ENCODE assay signal across 12 cellular contexts in the genomic region with DNA sequence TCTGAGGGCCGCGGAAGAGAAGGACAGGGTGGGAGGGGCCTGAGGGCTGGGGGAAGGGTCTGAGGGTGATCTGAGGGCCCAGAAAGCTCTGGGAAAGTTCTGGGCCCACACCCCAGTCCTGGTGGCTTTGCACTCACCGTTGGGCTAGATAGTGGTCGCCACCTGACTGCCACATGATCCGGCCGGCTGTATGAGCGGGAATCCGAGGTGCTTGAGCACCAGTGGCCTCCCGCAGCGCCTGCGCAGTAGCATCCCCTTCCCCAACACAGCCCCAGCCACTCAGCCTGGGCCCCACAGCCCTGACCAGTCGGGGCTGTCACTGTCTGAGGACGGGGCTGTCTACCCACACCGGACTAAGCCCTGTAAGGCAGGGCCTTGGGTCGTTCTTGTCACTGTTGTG.
DNase-seq lines count a peak whose midpoint lies in the region; ATAC-seq and TF ChIP-seq lines count a peak whose summit lies in the region.
"Had no signal": no experiment of that assay in that cellular context is flagged by ENCODE, and none has a peak within 500 bp of the region (broad histone marks: within the 10 kb centered on the region; RNA-seq: fewer than 3 reads in every experiment).

No MANE protein-coding gene starts in this region.

- H3K9me3 Mint-ChIP-seq in activated T-cell treated with anti-CD3 and anti-CD28 coated beads, Interleukin-2, amount 50 U/mL, for 24 hours = no peaks in the 10 kb centered on the region
- H3K9me3 Mint-ChIP-seq in activated naive CD8-positive, alpha-beta T cell treated with anti-CD3 and anti-CD28 coated beads, Interleukin-2, amount 50 U/mL, for 24 hours = no peaks in the 10 kb centered on the region
- H3K9me3 Mint-ChIP-seq in stimulated activated effector memory CD8-positive, alpha-beta T cell treated with anti-CD3 and anti-CD28 coated beads, Interleukin-12 subunit alpha, Interleukin-12 subunit beta, amount 100 ng/mL, for 72 hours = no peaks in the 10 kb centered on the region

- no peak for ATAC-seq in activated naive CD8-positive, alpha-beta T cell treated with anti-CD3 and anti-CD28 coated beads, Interleukin-2, amount 50 U/mL, for 24 hours
- peak; percentile 50 for ATAC-seq in stimulated activated effector memory CD8-positive, alpha-beta T cell treated with anti-CD3 and anti-CD28 coated beads, Interleukin-12 subunit alpha, Interleukin-12 subunit beta, amount 100 ng/mL, for 72 hours
- ATAC-seq in SK-N-SH treated with all-trans-retinoic acid at 6 μM for 48 hours = no peak
- ATAC-seq in GM18520 (IDR thresholded peaks at IDR 0.05; ENCODE audit: unreplicated experiment) = no peak
- ATAC-seq: Panc1 had no signal

- H3K4me3 Mint-ChIP-seq in activated T-cell treated with anti-CD3 and anti-CD28 coated beads, Interleukin-2, amount 50 U/mL, for 24 hours = no peak overlapping the region
- no peak overlapping the region for H3K4me3 Mint-ChIP-seq in activated naive CD8-positive, alpha-beta T cell treated with anti-CD3 and anti-CD28 coated beads, Interleukin-2, amount 50 U/mL, for 24 hours
- H3K4me3 Mint-ChIP-seq in stimulated activated effector memory CD8-positive, alpha-beta T cell treated with anti-CD3 and anti-CD28 coated beads, Interleukin-12 subunit alpha, Interleukin-12 subunit beta, amount 100 ng/mL, for 72 hours = peak overlapping the region; percentile 30

- peaks cover 6% of the 10 kb centered on the region for H3K4me1 Mint-ChIP-seq in activated T-cell treated with anti-CD3 and anti-CD28 coated beads, Interleukin-2, amount 50 U/mL, for 24 hours (ENCODE audit: low read depth)
- H3K4me1 Mint-ChIP-seq in activated naive CD8-positive, alpha-beta T cell treated with anti-CD3 and anti-CD28 coated beads, Interleukin-2, amount 50 U/mL, for 24 hours = no peaks in the 10 kb centered on the region
- peaks cover 11% of the 10 kb centered on the region for H3K4me1 Mint-ChIP-seq in stimulated activated effector memory CD8-positive, alpha-beta T cell treated with anti-CD3 and anti-CD28 coated beads, Interleukin-12 subunit alpha, Interleukin-12 subunit beta, amount 100 ng/mL, for 72 hours

- DNase-seq in activated T-cell treated with anti-CD3 and anti-CD28 coated beads, Interleukin-2, amount 50 U/mL, for 24 hours = peak; percentile 45
- DNase-seq in activated T-cell treated with anti-CD3 and anti-CD28 coated beads for 4 hours = no peak
- DNase-seq in activated naive CD8-positive, alpha-beta T cell treated with anti-CD3 and anti-CD28 coated beads, Interleukin-2, amount 50 U/mL, for 24 hours = peak; percentile 20
- DNase-seq in iPS-NIHi7 (ENCODE audit: extremely low spot score) = peak; percentile 77
- no peak for DNase-seq in stimulated activated effector memory CD8-positive, alpha-beta T cell treated with anti-CD3 and anti-CD28 coated beads, Interleukin-12 subunit alpha, Interleukin-12 subunit beta, amount 100 ng/mL, for 72 hours (ENCODE audit: low spot score in 2 of 2)
- no peak for DNase-seq in CD1c-positive myeloid dendritic cell (ENCODE audit: extremely low spot score)
- DNase-seq: BE2C, NCI-H226, spleen had no signal

- H3K27me3 Mint-ChIP-seq in activated T-cell treated with anti-CD3 and anti-CD28 coated beads, Interleukin-2, amount 50 U/mL, for 24 hours = peaks cover 43% of the 10 kb centered on the region
- peaks cover 38% of the 10 kb centered on the region for H3K27me3 Mint-ChIP-seq in activated naive CD8-positive, alpha-beta T cell treated with anti-CD3 and anti-CD28 coated beads, Interleukin-2, amount 50 U/mL, for 24 hours

- H3K27ac Mint-ChIP-seq in activated T-cell treated with anti-CD3 and anti-CD28 coated beads, Interleukin-2, amount 50 U/mL, for 24 hours = no peak overlapping the region
- no peak overlapping the region for H3K27ac Mint-ChIP-seq in activated naive CD8-positive, alpha-beta T cell treated with anti-CD3 and anti-CD28 coated beads, Interleukin-2, amount 50 U/mL, for 24 hours
- no peak overlapping the region for H3K27ac Mint-ChIP-seq in stimulated activated effector memory CD8-positive, alpha-beta T cell treated with anti-CD3 and anti-CD28 coated beads, Interleukin-12 subunit alpha, Interleukin-12 subunit beta, amount 100 ng/mL, for 72 hours

- no peaks in the 10 kb centered on the region for H3K36me3 Mint-ChIP-seq in activated T-cell treated with anti-CD3 and anti-CD28 coated beads, Interleukin-2, amount 50 U/mL, for 24 hours (ENCODE audit: low read depth)
- no peaks in the 10 kb centered on the region for H3K36me3 Mint-ChIP-seq in activated naive CD8-positive, alpha-beta T cell treated with anti-CD3 and anti-CD28 coated beads, Interleukin-2, amount 50 U/mL, for 24 hours (ENCODE audit: low read depth)
- H3K36me3 Mint-ChIP-seq in stimulated activated effector memory CD8-positive, alpha-beta T cell treated with anti-CD3 and anti-CD28 coated beads, Interleukin-12 subunit alpha, Interleukin-12 subunit beta, amount 100 ng/mL, for 72 hours = no peaks in the 10 kb centered on the region

TF ChIP-seq in SK-N-SH treated with all-trans-retinoic acid at 6 μM for 48 hours, 23 proteins besides CTCF, POLR2A, EP300 and RAD21:
- TF ChIP-seq RARB (CRISPR knock-in tag; IDR thresholded peaks at IDR 0.05) (no peak), ZNF565 (CRISPR knock-in tag; conservative IDR thresholded peaks at IDR 0.05; ENCODE audit: low read depth) (no peak)
- TF ChIP-seq, protein P1, sequence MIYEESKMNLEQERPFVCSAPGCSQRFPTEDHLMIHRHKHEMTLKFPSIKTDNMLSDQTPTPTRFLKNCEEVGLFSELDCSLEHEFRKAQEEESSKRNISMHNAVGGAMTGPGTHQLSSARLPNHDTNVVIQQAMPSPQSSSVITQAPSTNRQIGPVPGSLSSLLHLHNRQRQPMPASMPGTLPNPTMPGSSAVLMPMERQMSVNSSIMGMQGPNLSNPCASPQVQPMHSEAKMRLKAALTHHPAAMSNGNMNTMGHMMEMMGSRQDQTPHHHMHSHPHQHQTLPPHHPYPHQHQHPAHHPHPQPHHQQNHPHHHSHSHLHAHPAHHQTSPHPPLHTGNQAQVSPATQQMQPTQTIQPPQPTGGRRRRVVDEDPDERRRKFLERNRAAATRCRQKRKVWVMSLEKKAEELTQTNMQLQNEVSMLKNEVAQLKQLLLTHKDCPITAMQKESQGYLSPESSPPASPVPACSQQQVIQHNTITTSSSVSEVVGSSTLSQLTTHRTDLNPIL (CRISPR knock-in tag; IDR thresholded peaks at IDR 0.05; ENCODE audit: low read depth) = no peak

Comparison
In these comparisons a context has a peak if more than half of its experiments do, and no peak if none do; other contexts are left out.
1. DNase-seq: peak in activated T-cell treated with anti-CD3 and anti-CD28 coated beads, Interleukin-2, amount 50 U/mL, for 24 hours (single experiment), activated naive CD8-positive, alpha-beta T cell treated with anti-CD3 and anti-CD28 coated beads, Interleukin-2, amount 50 U/mL, for 24 hours (single experiment) and iPS-NIHi7 (single experiment); none in activated T-cell treated with anti-CD3 and anti-CD28 coated beads for 4 hours (single experiment), stimulated activated effector memory CD8-positive, alpha-beta T cell treated with anti-CD3 and anti-CD28 coated beads, Interleukin-12 subunit alpha, Interleukin-12 subunit beta, amount 100 ng/mL, for 72 hours (0 of 2) and CD1c-positive myeloid dendritic cell (single experiment).